In genomic region chr16:67659675-67660563, GRCh38 we compare ENCODE assay signal across 8 cellular contexts. TPM values are rescaled to one million over a fixed set of nuclear protein-coding genes. Genes with fewer than 3 reads are reported as not detected.
DNase-seq lines count a peak whose midpoint lies in the region; ATAC-seq, FAIRE-seq and TF ChIP-seq lines count a peak whose summit lies in the region.

Gene ACD (minus strand): TSS chr16:67660260. CDS start chr16:67660220, 40 bp downstream.

- peak; percentile 41 for ATAC-seq in GM21367 (IDR thresholded peaks at IDR 0.05; ENCODE audit: unreplicated experiment)

- peak within 1 kb of the TSS; percentile 93 for H3K4me3 ChIP-seq in epithelial cell of esophagus (ENCODE audit: low read length)

- FAIRE-seq in D721Med (lab: Jason Lieb, UNC) (no peak), HTR-8/SVneo (lab: Jason Lieb, UNC) (no peak)

- TF ChIP-seq CTCF in D721Med (IDR thresholded peaks at IDR 0.05; ENCODE audit: insufficient read depth, missing control alignments), result no peak
- no peak for TF ChIP-seq CTCF in epithelial cell of esophagus (IDR thresholded peaks at IDR 0.05; ENCODE audit: insufficient read depth, low read depth, low read length, missing control alignments)

- peak; percentile 92 for DNase-seq in D721Med (ENCODE audit: insufficient read length, low spot score)
- peak; percentile 98 for DNase-seq in HTR-8/SVneo (ENCODE audit: insufficient read length, low spot score)
- peak; percentile 97 for DNase-seq in OCI-M1 (lab: John Stamatoyannopoulos, UW)
- peak; percentile 94 for DNase-seq in activated T-cell treated with anti-CD3 and anti-CD28 coated beads for 48 hours (ENCODE audit: low read depth)
- peak; percentile 91 for DNase-seq in epithelial cell of esophagus (ENCODE audit: low read depth)
- peak; percentile 92 for DNase-seq in mucosa of gallbladder (ENCODE audit: low spot score)
- peak; percentile 82 for DNase-seq in stimulated activated CD8-positive, alpha-beta memory T cell treated with anti-CD3 and anti-CD28 coated beads, Interleukin-4, amount 100 ng/mL, for 4 hours (ENCODE audit: low read depth in 2 of 2, low spot score in 1 of 2)

RNA-seq across cellular contexts. Expression of gene ACD, which starts in this region (rescaled TPM):
- total RNA-seq in mucosa of gallbladder, result 25.4 TPM

Comparison
In these comparisons a context has a peak if more than half of its experiments do, and no peak if none do; other contexts are left out.
1. Peak in every context shown above with its lines: DNase-seq, ATAC-seq and H3K4me3 ChIP-seq.